ENCODE assay signal across 1 cellular context in genomic region chr12:93467351-93468007, GRCh38.
TF ChIP-seq lines count a peak whose summit lies in the region.

TSS of gene MRPL42 (plus strand) at chr12:93467514. CDS start at chr12:93469286, 1,772 bp downstream.

TF ChIP-seq in K562, 482 proteins besides CTCF, POLR2A, EP300 and RAD21 (continued from another document and continues in another):
- TF ChIP-seq ELF2 (CRISPR knock-in tag; IDR thresholded peaks at IDR 0.05): 0 out of 2 replicates have a peak, but pooled peaks have one; percentile 38
- TF ChIP-seq CBX2 (IDR thresholded peaks at IDR 0.05; ENCODE audit: insufficient read depth, low read length, poor library complexity, severe bottlenecking): no peak
- no peak for TF ChIP-seq HDGF (IDR thresholded peaks at IDR 0.05)
- no peak for TF ChIP-seq ZNF354B (CRISPR knock-in tag; IDR thresholded peaks at IDR 0.05)
- peak; percentile 39; the same call in 1 of the 2 replicates for TF ChIP-seq ATF3 (IDR thresholded peaks at IDR 0.05)
- peak; percentile 74; the same call in 1 of the 2 replicates for TF ChIP-seq ATF3 (CRISPR knock-in tag; conservative IDR thresholded peaks at IDR 0.05)
- no peak for TF ChIP-seq TRIM25 (IDR thresholded peaks at IDR 0.05; ENCODE audit: borderline replicate concordance)
- TF ChIP-seq ZBTB1 (CRISPR knock-in tag; IDR thresholded peaks at IDR 0.05; ENCODE audit: borderline replicate concordance, low read depth): no peak
- no peak for TF ChIP-seq ZFX (CRISPR knock-in tag; IDR thresholded peaks at IDR 0.05)
- 0 out of 2 replicates have a peak, but pooled peaks have one; percentile 41 for TF ChIP-seq FOXK1 (CRISPR knock-in tag; IDR thresholded peaks at IDR 0.05; ENCODE audit: borderline replicate concordance)
- TF ChIP-seq PKNOX1 (IDR thresholded peaks at IDR 0.05): no peak
- TF ChIP-seq NCOA1 (IDR thresholded peaks at IDR 0.05; ENCODE audit: low read depth): no peak
- TF ChIP-seq VEZF1 (CRISPR knock-in tag; IDR thresholded peaks at IDR 0.05): peak; percentile 22; the same call in 1 of the 2 replicates
- no peak for TF ChIP-seq PHB (CRISPR knock-in tag; IDR thresholded peaks at IDR 0.05)
- no peak for TF ChIP-seq ZFP1 (CRISPR knock-in tag; IDR thresholded peaks at IDR 0.05)
- TF ChIP-seq GABPB2 (CRISPR knock-in tag; conservative IDR thresholded peaks at IDR 0.05): no peak
- no peak for TF ChIP-seq ATF4 (CRISPR knock-in tag; IDR thresholded peaks at IDR 0.05)
- TF ChIP-seq ZNF311 (CRISPR knock-in tag; IDR thresholded peaks at IDR 0.05): 0 out of 2 replicates have a peak, but pooled peaks have one; percentile 22
- no peak for TF ChIP-seq IRF9 (tag; IDR thresholded peaks at IDR 0.05)
- no peak for TF ChIP-seq BRF2 (IDR thresholded peaks at IDR 0.05; ENCODE audit: borderline replicate concordance, insufficient read depth, insufficient read length)
- no peak for TF ChIP-seq SFPQ (IDR thresholded peaks at IDR 0.05; ENCODE audit: low read depth, low read length)
- peak; percentile 69 for TF ChIP-seq GATAD2B (IDR thresholded peaks at IDR 0.05; ENCODE audit: borderline replicate concordance)
- no peak for TF ChIP-seq RBM22 (IDR thresholded peaks at IDR 0.05; ENCODE audit: low read depth, low read length, poor library complexity, severe bottlenecking)
- TF ChIP-seq HBP1 (CRISPR knock-in tag; IDR thresholded peaks at IDR 0.05): 0 out of 2 replicates have a peak, but pooled peaks have one; percentile 66
- no peak for TF ChIP-seq ARID3A (IDR thresholded peaks at IDR 0.05; ENCODE audit: borderline replicate concordance, low read depth, low read length)
- no peak for TF ChIP-seq HEY1 (CRISPR knock-in tag; IDR thresholded peaks at IDR 0.05; ENCODE audit: borderline replicate concordance)
- no peak for TF ChIP-seq GATAD2A (IDR thresholded peaks at IDR 0.05)
- no peak for TF ChIP-seq U2AF1 (optimal IDR thresholded peaks at IDR 0.05; ENCODE audit: low read depth, low read length)
- TF ChIP-seq THAP7 (CRISPR knock-in tag; IDR thresholded peaks at IDR 0.05): no peak
- no peak for TF ChIP-seq ZNF785 (CRISPR knock-in tag; IDR thresholded peaks at IDR 0.05)
- TF ChIP-seq SRSF7 (optimal IDR thresholded peaks at IDR 0.05; ENCODE audit: low read depth, low read length): no peak
- no peak for TF ChIP-seq ZNF668 (CRISPR knock-in tag; IDR thresholded peaks at IDR 0.05)
- no peak for TF ChIP-seq TEAD2 (tag; IDR thresholded peaks at IDR 0.05)
- TF ChIP-seq SMAD3 (CRISPR knock-in tag; conservative IDR thresholded peaks at IDR 0.05): peak; percentile 77; the same call in 1 of the 2 replicates
- TF ChIP-seq ZNF655 (CRISPR knock-in tag; IDR thresholded peaks at IDR 0.05): no peak
- no peak for TF ChIP-seq SMARCB1 (IDR thresholded peaks at IDR 0.05; ENCODE audit: insufficient read length, low read depth)
- TF ChIP-seq WHSC1 (IDR thresholded peaks at IDR 0.05; ENCODE audit: low read length): no peak
- TF ChIP-seq JUNB (CRISPR knock-in tag; conservative IDR thresholded peaks at IDR 0.05): no peak
- TF ChIP-seq ARID4B (CRISPR knock-in tag; IDR thresholded peaks at IDR 0.05): peak; percentile 77
